In genomic region chr3:120763601-120764000, GRCh38 we compare ENCODE assay signal across 12 cellular contexts. TPM values are rescaled to one million over a fixed set of nuclear protein-coding genes. Genes with fewer than 3 reads are reported as not detected.
DNase-seq lines count a peak whose midpoint lies in the region; ATAC-seq, FAIRE-seq and TF ChIP-seq lines count a peak whose summit lies in the region.
"Had no signal": no experiment of that assay in that cellular context is flagged by ENCODE, and none has a peak within 500 bp of the region (broad histone marks: within the 10 kb centered on the region; RNA-seq: fewer than 3 reads in every experiment).

No MANE protein-coding gene starts in this region.

- no peak overlapping the region for H3K4me3 ChIP-seq in WERI-Rb-1 (ENCODE audit: low read depth, low read length)

- H3K27ac ChIP-seq in WERI-Rb-1 = no peak overlapping the region
- H3K27ac ChIP-seq: VCaP had no signal

- DNase-seq in GM12892 (ENCODE audit: insufficient read length) (no peak), GM20000 (ENCODE audit: low spot score) (peak; percentile 29), OCI-M1 (lab: John Stamatoyannopoulos, UW) (peak; percentile 39), WERI-Rb-1 (no peak), NCI-H748 treated with DMSO at 0.1 percent for 48 hours (lab: John Stamatoyannopoulos, UW) (no peak), mucosa of gallbladder (ENCODE audit: low spot score) (no peak)
- no peak for DNase-seq in stimulated activated CD8-positive, alpha-beta memory T cell treated with anti-CD3 and anti-CD28 coated beads, Interleukin-4, amount 100 ng/mL, for 48 hours
- DNase-seq: activated naive CD4-positive, alpha-beta T cell treated with Interleukin-2 at 50 U/mL for 16 hours; islet precursor cell; nucleus accumbens had no signal

- no peak for TF ChIP-seq POLR2A in GM12892 (IDR thresholded peaks at IDR 0.05; ENCODE audit: low read depth, low read length)

- peak; percentile 77 for FAIRE-seq in GM12892 (lab: Jason Lieb, UNC)

- no peaks in the 10 kb centered on the region for H3K27me3 ChIP-seq in WERI-Rb-1 (ENCODE audit: insufficient read depth, low read depth, severe bottlenecking)

- TF ChIP-seq CTCF in GM20000 (IDR thresholded peaks at IDR 0.05; ENCODE audit: extremely low read depth, missing control alignments) = no peak
- no peak for TF ChIP-seq CTCF in WERI-Rb-1 (IDR thresholded peaks at IDR 0.05; ENCODE audit: low read depth, low read length)

- peak; percentile 92 for ATAC-seq in HG02973 (IDR thresholded peaks at IDR 0.05; ENCODE audit: unreplicated experiment)

- no peaks in the 10 kb centered on the region for H3K36me3 ChIP-seq in WERI-Rb-1

- peaks cover 1% of the 10 kb centered on the region for H3K9me3 ChIP-seq in WERI-Rb-1 (ENCODE audit: severe bottlenecking)

RNA-seq across cellular contexts. Expression of gene GTF2E1, which starts 21.1 kb away (rescaled TPM):
- 11.4 TPM for polyA plus RNA-seq in GM12892 (2012; ENCODE audit: missing spikeins)
- 12.5 TPM for total RNA-seq in mucosa of gallbladder

RNA-seq across cellular contexts. Expression of gene RABL3, which starts 21.3 kb away (rescaled TPM):
- polyA plus RNA-seq in GM12892 (2012; ENCODE audit: missing spikeins) = 23.8 TPM
- total RNA-seq in mucosa of gallbladder = 23.4 TPM

Comparison
In these comparisons a context has a peak if more than half of its experiments do, and no peak if none do; other contexts are left out.
1. DNase-seq: peak in GM20000 (single experiment) and OCI-M1 (single experiment); none in GM12892 (single experiment), WERI-Rb-1 (single experiment), NCI-H748 treated with DMSO at 0.1 percent for 48 hours (single experiment), mucosa of gallbladder (single experiment) and stimulated activated CD8-positive, alpha-beta memory T cell treated with anti-CD3 and anti-CD28 coated beads, Interleukin-4, amount 100 ng/mL, for 48 hours (single experiment).